ENCODE assay signal across 19 cellular contexts in the genomic region with DNA sequence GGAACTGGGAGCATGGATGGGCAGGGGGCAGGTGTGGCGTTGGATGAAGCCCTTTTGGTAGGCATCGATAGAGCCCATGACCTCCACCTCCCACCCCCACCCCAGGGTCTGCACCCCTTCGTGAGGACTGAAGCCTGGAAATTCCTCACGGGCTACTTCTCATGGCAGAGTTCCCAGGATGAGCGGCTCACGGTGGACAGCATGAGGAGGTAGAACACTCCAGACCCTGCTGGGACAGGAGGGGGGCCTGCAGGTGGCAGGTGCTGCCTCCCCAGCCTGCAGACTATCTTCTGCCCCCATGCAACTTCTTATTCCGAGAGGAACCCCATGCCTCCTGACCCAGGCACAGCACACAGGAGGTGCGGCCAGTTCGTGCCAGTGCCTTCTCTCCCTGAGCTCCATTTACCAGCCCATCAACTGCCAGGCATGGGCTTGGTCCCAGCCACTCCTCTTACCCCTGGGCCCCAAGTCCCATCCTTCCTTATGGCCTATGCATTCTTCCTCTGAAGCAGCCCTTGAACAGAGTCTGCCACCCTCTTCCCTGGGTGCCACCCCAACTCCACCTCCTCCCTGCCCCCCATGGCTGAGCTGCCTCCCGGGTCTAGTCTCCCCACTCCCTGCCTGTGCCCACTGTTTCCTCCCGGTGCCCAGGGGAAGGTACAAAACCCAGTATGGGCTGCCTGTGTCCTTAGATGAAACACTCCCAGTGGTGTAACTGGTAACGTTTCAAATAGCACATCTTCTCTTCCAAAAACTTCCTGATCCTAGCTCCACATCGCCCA. TPM values are rescaled to one million over a fixed set of nuclear protein-coding genes. Genes with fewer than 3 reads are reported as not detected.
A peak's percentile ranks its signal among the peaks of the same experiment; 100 is the strongest.
DNase-seq lines count a peak whose midpoint lies in the region; ATAC-seq and TF ChIP-seq lines count a peak whose summit lies in the region.
"Had no signal": no experiment of that assay in that cellular context is flagged by ENCODE, and none has a peak within 500 bp of the region (broad histone marks: within the 10 kb centered on the region; RNA-seq: fewer than 3 reads in every experiment).

No MANE protein-coding gene starts in this region.

- no peak overlapping the region for H2BK12ac ChIP-seq in neuronal stem cell (ENCODE audit: low read length)

- H4K8ac ChIP-seq in neuronal stem cell (ENCODE audit: low read depth, low read length): no peak overlapping the region

- no peak overlapping the region for H3K4ac ChIP-seq in neuronal stem cell (ENCODE audit: low read length)

- H3K27ac Mint-ChIP-seq in endodermal cell (no peak overlapping the region), type B pancreatic cell (no peak overlapping the region)
- H3K27ac Mint-ChIP-seq: CD14-positive monocyte; CD8-positive, alpha-beta T cell had no signal

- H3K14ac ChIP-seq in neuronal stem cell (ENCODE audit: low read length): no peak overlapping the region

- DNase-seq in activated CD4-positive, CD25-positive, alpha-beta regulatory T cell treated with anti-CD3 and anti-CD28 coated beads, Interleukin-2, amount 50 U/mL, for 72 hours: peak; percentile 8
- DNase-seq in endodermal cell (peak; percentile 33), neuronal stem cell (ENCODE audit: low spot score) (no peak), type B pancreatic cell (ENCODE audit: extremely low spot score, unreplicated experiment) (peak; percentile 45), NCI-H187 treated with DMSO at 0.1 percent for 48 hours (lab: John Stamatoyannopoulos, UW) (no peak)
- DNase-seq: CD8-positive, alpha-beta T cell; COR-L47; DMS153; DMS79 treated with DMSO at 0.1 percent for 48 hours; EL had no signal

- H3K79me1 ChIP-seq in neuronal stem cell (ENCODE audit: low read depth, low read length): no peaks in the 10 kb centered on the region

- H2BK15ac ChIP-seq in neuronal stem cell (ENCODE audit: low read length): peak overlapping the region; percentile 67

- H3K9me3 ChIP-seq in endodermal cell (ENCODE audit: control insufficient read depth, low read length): no peaks in the 10 kb centered on the region
- H3K9me3 ChIP-seq in neuronal stem cell (replicated peaks in 1 of 2; ENCODE audit: control insufficient read depth in 2 of 2, insufficient read depth in 1 of 2, low read depth in 1 of 2, low read length in 2 of 2): no peaks in the 10 kb centered on the region

- H3K27me3 ChIP-seq in endodermal cell (ENCODE audit: control insufficient read depth, insufficient read depth, low read length, poor library complexity, severe bottlenecking): peaks cover 16% of the 10 kb centered on the region
- H3K27me3 ChIP-seq in neuronal stem cell (ENCODE audit: control insufficient read depth in 3 of 3, insufficient read depth in 3 of 3, low read depth in 1 of 3, low read length in 3 of 3): peaks cover 0 to 28% (median 2%) of the 10 kb centered on the region in 3 experiments

- H3K27me3 Mint-ChIP-seq in endodermal cell (ENCODE audit: insufficient read depth): peaks cover 14% of the 10 kb centered on the region
- peaks cover 24% of the 10 kb centered on the region for H3K27me3 Mint-ChIP-seq in type B pancreatic cell

- no peak for ATAC-seq in activated CD4-positive, CD25-positive, alpha-beta regulatory T cell treated with anti-CD3 and anti-CD28 coated beads, Interleukin-2, amount 50 U/mL, for 24 hours
- ATAC-seq in GM21786 (IDR thresholded peaks at IDR 0.05; ENCODE audit: unreplicated experiment) (no peak), GM21619 (IDR thresholded peaks at IDR 0.05; ENCODE audit: unreplicated experiment) (no peak)
- ATAC-seq: CD8-positive, alpha-beta T cell; HCT116 had no signal

- H3K4me2 ChIP-seq in neuronal stem cell (ENCODE audit: insufficient read depth, low read length, poor library complexity, severe bottlenecking): no peak overlapping the region

- H2BK120ac ChIP-seq in neuronal stem cell (ENCODE audit: low read depth, low read length): no peak overlapping the region

- WGBS in endodermal cell (ENCODE audit: insufficient coverage in 1 of 2, insufficient read length in 1 of 2), 2 experiments: 84 to 91% methylated on average over 4 to 13 of the region's 13 CpGs
- WGBS in neuronal stem cell (ENCODE audit: extremely low coverage in 2 of 2, insufficient read length in 2 of 2, insufficient replicate concordance in 1 of 2), 2 donors: no CpG with 5 or more reads among the region's 13 CpGs

- H3K18ac ChIP-seq in neuronal stem cell (ENCODE audit: low read length): peak overlapping the region; percentile 42

- H3K4me3 ChIP-seq in endodermal cell (ENCODE audit: low read length) (no peak overlapping the region), neuronal stem cell (ENCODE audit: low read length in 2 of 2) (no peak overlapping the region)

- TF ChIP-seq CTCF in endodermal cell (conservative IDR thresholded peaks at IDR 0.05) (no peak), type B pancreatic cell (conservative IDR thresholded peaks at IDR 0.05) (no peak)

- H3K4me1 ChIP-seq in endodermal cell (ENCODE audit: control insufficient read depth, insufficient read depth, low read length): no peaks in the 10 kb centered on the region
- no peaks in the 10 kb centered on the region for H3K4me1 ChIP-seq in neuronal stem cell (ENCODE audit: control insufficient read depth in 2 of 2, insufficient read depth in 1 of 2, low read depth in 1 of 2, low read length in 2 of 2)

- H2AK5ac ChIP-seq in neuronal stem cell (ENCODE audit: low read depth, low read length): no peak overlapping the region

- H3K36me3 ChIP-seq in endodermal cell (ENCODE audit: control insufficient read depth, insufficient read depth, low read length): no peaks in the 10 kb centered on the region
- H3K36me3 ChIP-seq in neuronal stem cell (replicated peaks in 1 of 2; ENCODE audit: control insufficient read depth in 2 of 2, insufficient read depth in 2 of 2, low read length in 2 of 2): no peaks in the 10 kb centered on the region

- H2BK5ac ChIP-seq in neuronal stem cell (ENCODE audit: low read length): no peak overlapping the region

- H3K27ac ChIP-seq in endodermal cell (ENCODE audit: low read depth, low read length) (no peak overlapping the region), neuronal stem cell (replicated peaks; ENCODE audit: low read length) (no peak overlapping the region)
- H3K27ac ChIP-seq: 22Rv1 had no signal

- no peak overlapping the region for H2AFZ ChIP-seq in neuronal stem cell (ENCODE audit: low read length)

- H3K36me3 Mint-ChIP-seq in endodermal cell (ENCODE audit: low read depth) (no peaks in the 10 kb centered on the region), type B pancreatic cell (no peaks in the 10 kb centered on the region)
- H3K36me3 Mint-ChIP-seq: CD14-positive monocyte; CD8-positive, alpha-beta T cell had no signal

- no peak overlapping the region for H4K91ac ChIP-seq in neuronal stem cell (ENCODE audit: low read depth, low read length, poor library complexity)

- H3K9me3 Mint-ChIP-seq in endodermal cell: no peaks in the 10 kb centered on the region
- no peaks in the 10 kb centered on the region for H3K9me3 Mint-ChIP-seq in type B pancreatic cell
- H3K9me3 Mint-ChIP-seq: CD8-positive, alpha-beta T cell had no signal

- H3K4me1 Mint-ChIP-seq in endodermal cell (peaks cover 2% of the 10 kb centered on the region), type B pancreatic cell (ENCODE audit: unreplicated experiment) (no peaks in the 10 kb centered on the region)
- H3K4me1 Mint-ChIP-seq: CD14-positive monocyte had no signal

- H3K4me3 Mint-ChIP-seq in endodermal cell (no peak overlapping the region), type B pancreatic cell (no peak overlapping the region)
- H3K4me3 Mint-ChIP-seq: CD14-positive monocyte; CD8-positive, alpha-beta T cell had no signal

- peak overlapping the region; percentile 44 for H3K23ac ChIP-seq in neuronal stem cell (ENCODE audit: low read depth, low read length, poor library complexity)

- H3K9ac ChIP-seq in endodermal cell (ENCODE audit: extremely low read depth, low read length, poor library complexity, severe bottlenecking) (no peak overlapping the region), neuronal stem cell (ENCODE audit: low read depth, low read length, poor library complexity) (no peak overlapping the region)

RNA-seq across cellular contexts. Expression of gene TBC1D21, which starts 8.4 kb away (rescaled TPM):
- total RNA-seq in endodermal cell (not detected), type B pancreatic cell (ENCODE audit: low replicate concordance) (not detected in 2 replicates)
- polyA plus RNA-seq in endodermal cell (2013, experiment 1 of 2): not detected
- polyA plus RNA-seq in endodermal cell (2013, experiment 2 of 2): not detected
- not detected for polyA plus RNA-seq in neuronal stem cell (2013, experiment 1 of 2)
- polyA plus RNA-seq in neuronal stem cell (2013, experiment 2 of 2): not detected
- total RNA-seq: A673; CD8-positive, alpha-beta T cell; H4 had no signal
- polyA plus RNA-seq: BJ, CD14-positive monocyte had no signal

RNA-seq across cellular contexts. Expression of gene LOXL1, which starts 44.5 kb away (rescaled TPM):
- total RNA-seq in endodermal cell: 10 to 100 TPM; 21.3 to 31.8 TPM
- polyA plus RNA-seq in endodermal cell (2013, experiment 1 of 2): 92.7 TPM
- 93.8 TPM for polyA plus RNA-seq in endodermal cell (2013, experiment 2 of 2)
- 67.0 TPM for polyA plus RNA-seq in neuronal stem cell (2013, experiment 1 of 2)
- 68.3 TPM for polyA plus RNA-seq in neuronal stem cell (2013, experiment 2 of 2)
- total RNA-seq in type B pancreatic cell (ENCODE audit: low replicate concordance): 10.3 and 25.1 TPM in 2 replicates

Comparison
In these comparisons a context has a peak if more than half of its experiments do, and no peak if none do; other contexts are left out.
1. DNase-seq: peak in activated CD4-positive, CD25-positive, alpha-beta regulatory T cell treated with anti-CD3 and anti-CD28 coated beads, Interleukin-2, amount 50 U/mL, for 72 hours (single experiment), endodermal cell (single experiment) and type B pancreatic cell (single experiment); none in neuronal stem cell (single experiment) and NCI-H187 treated with DMSO at 0.1 percent for 48 hours (single experiment).